Comparison of ENCODE assay signal across 1 cellular context in the genomic region with DNA sequence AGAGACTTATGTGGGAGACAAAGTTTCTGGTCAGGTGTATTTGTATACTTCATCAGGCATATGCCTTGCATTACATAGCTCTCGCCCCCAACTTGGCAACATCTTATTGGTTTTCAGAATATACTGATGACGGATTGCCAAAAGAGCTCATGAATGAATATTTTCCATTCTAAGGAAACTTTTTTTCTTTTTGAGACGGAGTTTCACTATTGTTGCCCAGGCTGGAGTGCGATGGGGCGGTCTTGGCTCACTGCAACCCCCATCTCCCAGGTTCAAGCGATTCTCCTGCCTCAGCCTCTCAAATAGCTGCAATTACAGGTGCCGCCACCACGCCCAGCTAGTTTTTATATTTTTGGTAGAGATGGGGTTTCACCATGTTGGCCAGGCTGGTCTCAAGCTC.
TF ChIP-seq lines count a peak whose summit lies in the region.

No MANE protein-coding gene starts in this region.

TF ChIP-seq in K562, 482 proteins besides CTCF, POLR2A, EP300 and RAD21:
- TF ChIP-seq POLR2AphosphoS5 (IDR thresholded peaks at IDR 0.05; ENCODE audit: control insufficient read depth, insufficient read depth, low read depth, low read length), result peak; percentile 30; the same call in 1 of the 2 replicates
- TF ChIP-seq PML (IDR thresholded peaks at IDR 0.05; ENCODE audit: low read length), result peak; percentile 40; the same call in 1 of the 2 replicates
- peak; percentile 51; the same call in 1 of the 2 replicates for TF ChIP-seq RBFOX2 (IDR thresholded peaks at IDR 0.05; ENCODE audit: low read depth, low read length)
- 0 out of 2 replicates have a peak, but pooled peaks have one; percentile 36 for TF ChIP-seq SUPT5H (IDR thresholded peaks at IDR 0.05)
- TF ChIP-seq POLR2B (IDR thresholded peaks at IDR 0.05; ENCODE audit: low read depth, partially characterized antibody), result peak; percentile 57
- no peak for TF ChIP-seq MIER1 (IDR thresholded peaks at IDR 0.05; ENCODE audit: low read depth)
- TF ChIP-seq ZBTB40 (IDR thresholded peaks at IDR 0.05), result no peak
- TF ChIP-seq ZBTB40 (CRISPR knock-in tag; IDR thresholded peaks at IDR 0.05), result no peak
- TF ChIP-seq POLR2G (IDR thresholded peaks at IDR 0.05; ENCODE audit: low read depth, low read length), result peak; percentile 39
- TF ChIP-seq, protein P1, sequence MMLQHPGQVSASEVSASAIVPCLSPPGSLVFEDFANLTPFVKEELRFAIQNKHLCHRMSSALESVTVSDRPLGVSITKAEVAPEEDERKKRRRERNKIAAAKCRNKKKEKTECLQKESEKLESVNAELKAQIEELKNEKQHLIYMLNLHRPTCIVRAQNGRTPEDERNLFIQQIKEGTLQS (IDR thresholded peaks at IDR 0.05), result no peak
- TF ChIP-seq, protein P1 (CRISPR knock-in tag; conservative IDR thresholded peaks at IDR 0.05), result peak; percentile 45; the same call in 1 of the 2 replicates
